ENCODE assay signal across 8 cellular contexts in genomic region chr16:81429045-81429521, GRCh38. TPM values are rescaled to one million over a fixed set of nuclear protein-coding genes. Genes with fewer than 3 reads are reported as not detected.
DNase-seq lines count a peak whose midpoint lies in the region; ATAC-seq and TF ChIP-seq lines count a peak whose summit lies in the region.

No MANE protein-coding gene starts in this region.

- H3K27me3 Mint-ChIP-seq in central memory CD8-positive, alpha-beta T cell: no peaks in the 10 kb centered on the region
- H3K27me3 Mint-ChIP-seq in mesothelial cell of epicardium (ENCODE audit: low read depth): no peaks in the 10 kb centered on the region

- no peak for ATAC-seq in central memory CD8-positive, alpha-beta T cell (replicated peaks; ENCODE audit: extremely low read depth, poor library complexity, severe bottlenecking)

- no peak for DNase-seq in GM10266 (ENCODE audit: extremely low spot score)
- peak; percentile 61 for DNase-seq in NCI-H2107 (lab: John Stamatoyannopoulos, UW)
- DNase-seq in central memory CD8-positive, alpha-beta T cell (ENCODE audit: low spot score in 2 of 2): no peak
- DNase-seq in mesothelial cell of epicardium (ENCODE audit: low spot score in 2 of 2, unreplicated experiment in 2 of 2): no peak
- DNase-seq in ureter (ENCODE audit: low spot score): no peak
- no peak for DNase-seq in activated CD8-positive, alpha-beta memory T cell treated with anti-CD3 and anti-CD28 coated beads, Interleukin-2, amount 50 U/mL, for 4 hours
- no peak for DNase-seq in activated CD4-positive, alpha-beta T cell treated with anti-CD3 and anti-CD28 coated beads for 4 hours
- no peak for DNase-seq in H4 (ENCODE audit: low spot score)

- no peak overlapping the region for H3K4me3 Mint-ChIP-seq in central memory CD8-positive, alpha-beta T cell
- H3K4me3 Mint-ChIP-seq in mesothelial cell of epicardium: no peak overlapping the region

- TF ChIP-seq CTCF in GM10266 (IDR thresholded peaks at IDR 0.05; ENCODE audit: control insufficient read depth, insufficient read depth, low read depth, missing control alignments) (peak; percentile 20), mesothelial cell of epicardium (IDR thresholded peaks at IDR 0.05; ENCODE audit: unreplicated experiment) (peak; percentile 58)

- peak overlapping the region; percentile 80 for H3K27ac Mint-ChIP-seq in central memory CD8-positive, alpha-beta T cell (ENCODE audit: low read depth)
- H3K27ac Mint-ChIP-seq in mesothelial cell of epicardium: no peak overlapping the region

- no peaks in the 10 kb centered on the region for H3K9me3 Mint-ChIP-seq in central memory CD8-positive, alpha-beta T cell
- H3K9me3 Mint-ChIP-seq in mesothelial cell of epicardium: no peaks in the 10 kb centered on the region

- H3K4me1 Mint-ChIP-seq in central memory CD8-positive, alpha-beta T cell: peaks cover 16% of the 10 kb centered on the region
- peaks cover 13% of the 10 kb centered on the region for H3K4me1 Mint-ChIP-seq in mesothelial cell of epicardium

- H3K36me3 Mint-ChIP-seq in central memory CD8-positive, alpha-beta T cell (ENCODE audit: insufficient read depth): no peaks in the 10 kb centered on the region
- H3K36me3 Mint-ChIP-seq in mesothelial cell of epicardium: no peaks in the 10 kb centered on the region

RNA-seq across cellular contexts. Expression of gene CMIP, which starts 15.5 kb away (rescaled TPM):
- total RNA-seq in mesothelial cell of epicardium: 70.0 to 74.9 TPM (median 71.0 TPM) in 3 replicates
- 98.0 TPM for total RNA-seq in ureter
- 1.9 and 4.1 TPM in 2 replicates for total RNA-seq in H4 (2014; rRNA removed; shearing (Covaris generic))

Comparison
In these comparisons a context has a peak if more than half of its experiments do, and no peak if none do; other contexts are left out.
1. RNA of gene CMIP, which starts 15.5 kb away (total RNA-seq): 98.0 TPM in ureter (single experiment) and 70.0 to 74.9 TPM in mesothelial cell of epicardium; 1.9 to 4.1 TPM in H4; every median in the first group is over 10 times any median in the second.